Comparison of ENCODE assay signal across 17 cellular contexts in the genomic region with DNA sequence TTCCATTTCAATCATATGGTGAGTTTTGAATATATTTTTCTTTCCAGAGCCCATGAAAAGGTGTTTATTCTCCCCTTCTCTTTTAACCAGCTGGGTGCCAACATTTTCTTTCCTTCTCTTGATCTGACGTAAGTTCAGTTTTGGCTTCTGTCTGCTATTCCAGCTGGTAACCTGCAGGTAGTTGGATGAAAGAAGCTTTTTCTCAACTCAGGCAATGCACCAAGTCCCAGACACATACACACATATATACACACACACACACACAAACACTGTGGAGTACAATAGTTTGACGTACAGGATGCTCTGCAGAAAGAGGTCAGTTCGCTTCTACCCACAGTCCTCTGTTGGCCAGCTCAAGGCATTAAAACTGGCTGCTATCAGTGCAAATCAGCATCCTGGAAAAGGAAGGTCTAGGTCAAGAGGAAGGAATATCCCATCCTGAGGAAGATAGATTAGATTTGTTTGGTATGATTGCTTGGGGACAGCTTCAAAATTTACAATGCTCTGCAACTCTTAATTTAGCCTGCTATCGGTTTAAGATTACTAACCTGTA.
DNase-seq lines count a peak whose midpoint lies in the region; ATAC-seq and TF ChIP-seq lines count a peak whose summit lies in the region.
"Had no signal": no experiment of that assay in that cellular context is flagged by ENCODE, and none has a peak within 500 bp of the region (broad histone marks: within the 10 kb centered on the region; RNA-seq: fewer than 3 reads in every experiment).

No MANE protein-coding gene starts in this region.

- H3K79me2 ChIP-seq in GM23338 (replicated peaks; ENCODE audit: insufficient read depth): no peaks in the 10 kb centered on the region
- no peaks in the 10 kb centered on the region for H3K79me2 ChIP-seq in trophoblast cell (ENCODE audit: control insufficient read depth, insufficient read depth, low read length, poor library complexity)

- no peak overlapping the region for H2BK120ac ChIP-seq in trophoblast cell (ENCODE audit: insufficient read depth, low read length, poor library complexity)

- no peak overlapping the region for H4K91ac ChIP-seq in trophoblast cell (ENCODE audit: low read depth, low read length)

- no peak for DNase-seq in GM23338 (ENCODE audit: low spot score)
- peak; percentile 44 for DNase-seq in cerebellum (ENCODE audit: low spot score)
- no peak for DNase-seq in left cardiac atrium
- DNase-seq in trophoblast cell: no peak
- DNase-seq in stimulated activated naive CD4-positive, alpha-beta T cell (lab: John Stamatoyannopoulos, UW): no peak
- no peak for DNase-seq in hepatic stellate cell (ENCODE audit: low spot score)
- DNase-seq in stimulated activated CD4-positive, alpha-beta T cell treated with anti-CD3 and anti-CD28 coated beads, Interleukin-2, amount 100 ng/mL, for 48 hours: no peak
- DNase-seq: CD4-positive, CD25-positive, alpha-beta regulatory T cell; DMS79; HFFc6; Karpas-422; NCI-H1417 treated with DMSO at 0.1 percent for 48 hours; NCI-H2029; NCI-H510A treated with DMSO at 0.1 percent for 48 hours; Peyer's patch; SHP77 treated with DMSO at 0.1 percent for 48 hours had no signal

- H3K4me3 Mint-ChIP-seq in GM23338: no peak overlapping the region
- H3K4me3 Mint-ChIP-seq: CD4-positive, CD25-positive, alpha-beta regulatory T cell; HFFc6 had no signal

- no peak overlapping the region for H3K27ac Mint-ChIP-seq in GM23338
- H3K27ac Mint-ChIP-seq: CD4-positive, CD25-positive, alpha-beta regulatory T cell; HFFc6 had no signal

- H3K14ac ChIP-seq in trophoblast cell (ENCODE audit: low read length): no peak overlapping the region

- H3K9ac ChIP-seq in trophoblast cell (ENCODE audit: low read length): peak overlapping the region; percentile 48

- H2AFZ ChIP-seq in GM23338 (0 out of 2 replicates have a peak overlapping the region, but pooled peaks have one; percentile 60), trophoblast cell (ENCODE audit: insufficient read depth, low read length, poor library complexity) (no peak overlapping the region)

- no peaks in the 10 kb centered on the region for H3K4me1 Mint-ChIP-seq in GM23338

- no peak overlapping the region for H2AK5ac ChIP-seq in trophoblast cell (ENCODE audit: low read length)

- no peaks in the 10 kb centered on the region for H3K79me1 ChIP-seq in trophoblast cell (ENCODE audit: low read length)

- H3K4me3 ChIP-seq in GM23338: no peak overlapping the region
- H3K4me3 ChIP-seq in trophoblast cell (ENCODE audit: low read depth, low read length): no peak overlapping the region
- H3K4me3 ChIP-seq: Peyer's patch had no signal

- no peak overlapping the region for H4K8ac ChIP-seq in trophoblast cell (ENCODE audit: low read depth, low read length)

- H3K9me3 Mint-ChIP-seq in GM23338: peaks cover 16% of the 10 kb centered on the region; the same call in 2 of the 3 replicates

- no peak overlapping the region for H2BK12ac ChIP-seq in trophoblast cell (ENCODE audit: low read length)

- H4K20me1 ChIP-seq in GM23338 (replicated peaks; ENCODE audit: insufficient read depth): no peaks in the 10 kb centered on the region

- H3K18ac ChIP-seq in trophoblast cell (ENCODE audit: low read length): no peak overlapping the region

- H3K36me3 ChIP-seq in GM23338 (ENCODE audit: insufficient read depth) (peaks cover 6% of the 10 kb centered on the region; the same call in 1 of the 2 replicates), trophoblast cell (ENCODE audit: control insufficient read depth in 1 of 2, insufficient read depth in 2 of 2, low read length in 2 of 2) (no peaks in the 10 kb centered on the region)
- H3K36me3 ChIP-seq: Peyer's patch had no signal

- H3K27ac ChIP-seq in GM23338 (ENCODE audit: low read depth): no peak overlapping the region
- no peak overlapping the region for H3K27ac ChIP-seq in trophoblast cell (ENCODE audit: low read depth, low read length)
- H3K27ac ChIP-seq: Peyer's patch had no signal

- H4K12ac ChIP-seq in trophoblast cell (ENCODE audit: low read depth, low read length): no peak overlapping the region

- H3K27me3 Mint-ChIP-seq in GM23338 (ENCODE audit: insufficient read depth, low read depth, poor library complexity): no peaks in the 10 kb centered on the region
- H3K27me3 Mint-ChIP-seq: CD4-positive, CD25-positive, alpha-beta regulatory T cell had no signal

- H3K4me1 ChIP-seq in GM23338 (ENCODE audit: insufficient read depth): no peaks in the 10 kb centered on the region
- no peaks in the 10 kb centered on the region for H3K4me1 ChIP-seq in trophoblast cell (ENCODE audit: control insufficient read depth in 1 of 2, insufficient read depth in 2 of 2, low read length in 2 of 2)
- H3K4me1 ChIP-seq: Peyer's patch had no signal

- no CpG with 5 or more reads among the region's 4 CpGs for WGBS in trophoblast cell (ENCODE audit: extremely low coverage, insufficient coverage, insufficient read length)

- no peaks in the 10 kb centered on the region for H3F3A ChIP-seq in GM23338 (replicated peaks; ENCODE audit: low read depth)

- no peak overlapping the region for H2BK5ac ChIP-seq in trophoblast cell (ENCODE audit: low read depth, low read length, poor library complexity)

- intact Hi-C loops in left cardiac atrium (cut with DNase I): no loop called here

- H3K4me2 ChIP-seq in GM23338 (no peak overlapping the region), trophoblast cell (ENCODE audit: low read length) (no peak overlapping the region)

- H3K23ac ChIP-seq in trophoblast cell (ENCODE audit: low read length): peak overlapping the region; percentile 27

- no peak for ATAC-seq in GM23338
- ATAC-seq in left cardiac atrium: peak; percentile 61 to 84
- no peak for ATAC-seq in GM19351 (IDR thresholded peaks at IDR 0.05; ENCODE audit: unreplicated experiment)

- no peak for TF ChIP-seq CTCF in GM23338 (conservative IDR thresholded peaks at IDR 0.05; ENCODE audit: low read depth in 2 of 2)

- H3K4ac ChIP-seq in trophoblast cell (ENCODE audit: low read depth, low read length): no peak overlapping the region

- H3K9me3 ChIP-seq in trophoblast cell (ENCODE audit: insufficient read depth, low read depth, low read length): no peaks in the 10 kb centered on the region
- H3K9me3 ChIP-seq: Peyer's patch had no signal

- H3K27me3 ChIP-seq in GM23338 (ENCODE audit: insufficient read depth) (no peaks in the 10 kb centered on the region), trophoblast cell (ENCODE audit: insufficient read depth, low read length) (no peaks in the 10 kb centered on the region)
- H3K27me3 ChIP-seq: Peyer's patch had no signal

- peaks cover 10% of the 10 kb centered on the region for H3K36me3 Mint-ChIP-seq in GM23338 (ENCODE audit: low read depth)
- H3K36me3 Mint-ChIP-seq: CD4-positive, CD25-positive, alpha-beta regulatory T cell had no signal

- H3K9me2 ChIP-seq in GM23338 (ENCODE audit: insufficient read depth): no peaks in the 10 kb centered on the region

TF ChIP-seq in GM23338, 12 proteins besides CTCF, POLR2A, EP300 and RAD21 (continues in another document):
- TF ChIP-seq ETS1 (IDR thresholded peaks at IDR 0.05) (no peak), EZH2 (IDR thresholded peaks at IDR 0.05; ENCODE audit: low read depth, unreplicated experiment) (no peak), CREB1 (CRISPR knock-in tag; IDR thresholded peaks at IDR 0.05; ENCODE audit: low read depth) (no peak), ZNF114 (CRISPR knock-in tag; IDR thresholded peaks at IDR 0.05) (no peak), JUNB (IDR thresholded peaks at IDR 0.05; ENCODE audit: unreplicated experiment) (no peak), STAT1 (IDR thresholded peaks at IDR 0.05; ENCODE audit: unreplicated experiment) (no peak)
- TF ChIP-seq, protein P1, sequence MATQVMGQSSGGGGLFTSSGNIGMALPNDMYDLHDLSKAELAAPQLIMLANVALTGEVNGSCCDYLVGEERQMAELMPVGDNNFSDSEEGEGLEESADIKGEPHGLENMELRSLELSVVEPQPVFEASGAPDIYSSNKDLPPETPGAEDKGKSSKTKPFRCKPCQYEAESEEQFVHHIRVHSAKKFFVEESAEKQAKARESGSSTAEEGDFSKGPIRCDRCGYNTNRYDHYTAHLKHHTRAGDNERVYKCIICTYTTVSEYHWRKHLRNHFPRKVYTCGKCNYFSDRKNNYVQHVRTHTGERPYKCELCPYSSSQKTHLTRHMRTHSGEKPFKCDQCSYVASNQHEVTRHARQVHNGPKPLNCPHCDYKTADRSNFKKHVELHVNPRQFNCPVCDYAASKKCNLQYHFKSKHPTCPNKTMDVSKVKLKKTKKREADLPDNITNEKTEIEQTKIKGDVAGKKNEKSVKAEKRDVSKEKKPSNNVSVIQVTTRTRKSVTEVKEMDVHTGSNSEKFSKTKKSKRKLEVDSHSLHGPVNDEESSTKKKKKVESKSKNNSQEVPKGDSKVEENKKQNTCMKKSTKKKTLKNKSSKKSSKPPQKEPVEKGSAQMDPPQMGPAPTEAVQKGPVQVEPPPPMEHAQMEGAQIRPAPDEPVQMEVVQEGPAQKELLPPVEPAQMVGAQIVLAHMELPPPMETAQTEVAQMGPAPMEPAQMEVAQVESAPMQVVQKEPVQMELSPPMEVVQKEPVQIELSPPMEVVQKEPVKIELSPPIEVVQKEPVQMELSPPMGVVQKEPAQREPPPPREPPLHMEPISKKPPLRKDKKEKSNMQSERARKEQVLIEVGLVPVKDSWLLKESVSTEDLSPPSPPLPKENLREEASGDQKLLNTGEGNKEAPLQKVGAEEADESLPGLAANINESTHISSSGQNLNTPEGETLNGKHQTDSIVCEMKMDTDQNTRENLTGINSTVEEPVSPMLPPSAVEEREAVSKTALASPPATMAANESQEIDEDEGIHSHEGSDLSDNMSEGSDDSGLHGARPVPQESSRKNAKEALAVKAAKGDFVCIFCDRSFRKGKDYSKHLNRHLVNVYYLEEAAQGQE (IDR thresholded peaks at IDR 0.05; ENCODE audit: unreplicated experiment): no peak

Comparison
In these comparisons a context has a peak if more than half of its experiments do, and no peak if none do; other contexts are left out.
1. ATAC-seq: peak in left cardiac atrium (2 of 2); none in GM23338 (single experiment) and GM19351 (single experiment).